Comparison of ENCODE assay signal across 14 cellular contexts in genomic region chr14:89629383-89629782, GRCh38.
DNase-seq lines count a peak whose midpoint lies in the region; ATAC-seq and TF ChIP-seq lines count a peak whose summit lies in the region.
"Had no signal": no experiment of that assay in that cellular context is flagged by ENCODE, and none has a peak within 500 bp of the region (broad histone marks: within the 10 kb centered on the region; RNA-seq: fewer than 3 reads in every experiment).

No MANE protein-coding gene starts in this region.

- no peak for DNase-seq in CD8-positive, alpha-beta T cell
- no peak for DNase-seq in activated naive CD4-positive, alpha-beta T cell treated with anti-CD3 and anti-CD28 coated beads, Interleukin-2, amount 50 U/mL, for 72 hours (ENCODE audit: low spot score in 2 of 2)
- no peak for DNase-seq in mesothelial cell of epicardium (ENCODE audit: low spot score in 2 of 2, unreplicated experiment in 2 of 2)
- DNase-seq in NCI-H2081 (lab: John Stamatoyannopoulos, UW), result no peak
- DNase-seq in NCI-H526 treated with DMSO at 0.1 percent for 48 hours (lab: John Stamatoyannopoulos, UW), result no peak
- DNase-seq: AML-193; effector memory CD4-positive, alpha-beta T cell; kidney glomerular epithelial cell; NCI-H524 treated with DMSO at 0.1 percent for 48 hours; stimulated activated CD4-positive, alpha-beta T cell treated with anti-CD3 and anti-CD28 coated beads, Interleukin-2, amount 100 ng/mL, for 48 hours had no signal

- no peak overlapping the region for H3K4me3 ChIP-seq in CD8-positive, alpha-beta T cell (ENCODE audit: low read depth, low read length)
- no peak overlapping the region for H3K4me3 ChIP-seq in HEK293 (ENCODE audit: low read depth, low read length)
- H3K4me3 ChIP-seq: hepatocyte, thoracic aorta had no signal

- no peak overlapping the region for H3K27ac Mint-ChIP-seq in CD8-positive, alpha-beta T cell
- H3K27ac Mint-ChIP-seq in activated naive CD4-positive, alpha-beta T cell treated with anti-CD3 and anti-CD28 coated beads, Interleukin-2, amount 50 U/mL, for 72 hours, result peak overlapping the region; percentile 62 to 88
- H3K27ac Mint-ChIP-seq in mesothelial cell of epicardium, result peak overlapping the region; percentile 78

- ATAC-seq in CD8-positive, alpha-beta T cell, result no peak
- no peak for ATAC-seq in activated naive CD4-positive, alpha-beta T cell treated with anti-CD3 and anti-CD28 coated beads, Interleukin-2, amount 50 U/mL, for 72 hours
- no peak for ATAC-seq in GM21717 (IDR thresholded peaks at IDR 0.05; ENCODE audit: unreplicated experiment)

- peaks cover 25% of the 10 kb centered on the region for H3K4me1 ChIP-seq in CD8-positive, alpha-beta T cell (ENCODE audit: insufficient read depth, low read length)
- 0 out of 2 replicates have a peak, but pooled peaks cover 4% of the 10 kb centered on the region for H3K4me1 ChIP-seq in HEK293 (ENCODE audit: control insufficient read depth, insufficient read depth, low read length)

- POLR2A ChIA-PET in CD8-positive, alpha-beta T cell (lab: Charles Lee), result interaction anchor here (0.6 kb wide), 1 partner anchor 412 kb away, joined by 4 read pairs; no protein-coding TSS in a partner anchor
- POLR2A ChIA-PET in HEK293 (lab: Yijun Ruan, JAX), result no interaction called here

- no peak overlapping the region for H3K27ac ChIP-seq in CD8-positive, alpha-beta T cell (ENCODE audit: low read depth, low read length)
- H3K27ac ChIP-seq in HEK293 (ENCODE audit: extremely low read depth, low read depth, low read length), result no peak overlapping the region
- H3K27ac ChIP-seq: hepatocyte, thoracic aorta had no signal

- peaks cover 46% of the 10 kb centered on the region for H3K4me1 Mint-ChIP-seq in CD8-positive, alpha-beta T cell (ENCODE audit: low read depth)
- H3K4me1 Mint-ChIP-seq in mesothelial cell of epicardium, result peaks cover 44% of the 10 kb centered on the region

- no peak for TF ChIP-seq CTCF in CD8-positive, alpha-beta T cell (IDR thresholded peaks at IDR 0.05)
- no peak for TF ChIP-seq CTCF in HEK293 (tag by site-specific recombination; IDR thresholded peaks at IDR 0.05)
- TF ChIP-seq CTCF in mesothelial cell of epicardium (IDR thresholded peaks at IDR 0.05; ENCODE audit: unreplicated experiment), result no peak

- H3K4me3 Mint-ChIP-seq in CD8-positive, alpha-beta T cell, result peak overlapping the region; percentile 19
- peak overlapping the region; percentile 5 for H3K4me3 Mint-ChIP-seq in mesothelial cell of epicardium

- H3K9me3 Mint-ChIP-seq in CD8-positive, alpha-beta T cell, result peaks cover 2% of the 10 kb centered on the region
- peaks cover 7 to 34% of the 10 kb centered on the region in 2 donors for H3K9me3 Mint-ChIP-seq in activated naive CD4-positive, alpha-beta T cell treated with anti-CD3 and anti-CD28 coated beads, Interleukin-2, amount 50 U/mL, for 72 hours
- peaks cover 3% of the 10 kb centered on the region for H3K9me3 Mint-ChIP-seq in mesothelial cell of epicardium

- H3K9me3 ChIP-seq in CD8-positive, alpha-beta T cell (ENCODE audit: low read length), result no peaks in the 10 kb centered on the region
- H3K9me3 ChIP-seq in HEK293 (ENCODE audit: control insufficient read depth, insufficient read depth, low read depth, low read length), result no peaks in the 10 kb centered on the region
- H3K9me3 ChIP-seq: thoracic aorta had no signal

- no peaks in the 10 kb centered on the region for H3K27me3 Mint-ChIP-seq in CD8-positive, alpha-beta T cell (ENCODE audit: low read depth)
- H3K27me3 Mint-ChIP-seq in mesothelial cell of epicardium (ENCODE audit: low read depth), result no peaks in the 10 kb centered on the region

- no peaks in the 10 kb centered on the region for H3K36me3 ChIP-seq in CD8-positive, alpha-beta T cell (ENCODE audit: insufficient read depth, low read length)
- no peaks in the 10 kb centered on the region for H3K36me3 ChIP-seq in HEK293 (ENCODE audit: control insufficient read depth in 2 of 2, insufficient read depth in 1 of 2, low read length in 2 of 2)
- H3K36me3 ChIP-seq: thoracic aorta had no signal

- no peaks in the 10 kb centered on the region for H3K27me3 ChIP-seq in CD8-positive, alpha-beta T cell (ENCODE audit: insufficient read depth, low read length)
- H3K27me3 ChIP-seq: hepatocyte had no signal

- no peaks in the 10 kb centered on the region for H3K36me3 Mint-ChIP-seq in CD8-positive, alpha-beta T cell
- H3K36me3 Mint-ChIP-seq in activated naive CD4-positive, alpha-beta T cell treated with anti-CD3 and anti-CD28 coated beads, Interleukin-2, amount 50 U/mL, for 72 hours, result peaks cover 9 to 73% of the 10 kb centered on the region in 2 donors
- no peaks in the 10 kb centered on the region for H3K36me3 Mint-ChIP-seq in mesothelial cell of epicardium

- intact Hi-C loops in CD8-positive, alpha-beta T cell (cut with DNase I, micrococcal nuclease), result no loop called here

- CTCF ChIA-PET in CD8-positive, alpha-beta T cell (lab: Charles Lee), result no interaction called here
- CTCF ChIA-PET in HEK293 (lab: Yijun Ruan, JAX), result interaction anchor here (0.7 kb wide), 1 partner anchor 13 kb away, joined by 3 read pairs; no protein-coding TSS in a partner anchor

TF ChIP-seq in HEK293, 187 proteins besides CTCF, POLR2A, EP300 and RAD21:
- TF ChIP-seq ZFHX2 (tag by site-specific recombination; conservative IDR thresholded peaks at IDR 0.05) (peak; percentile 43; the same call in 1 of the 2 replicates), ZNF184 (tag by site-specific recombination; IDR thresholded peaks at IDR 0.05) (no peak)
- TF ChIP-seq, protein P1, sequence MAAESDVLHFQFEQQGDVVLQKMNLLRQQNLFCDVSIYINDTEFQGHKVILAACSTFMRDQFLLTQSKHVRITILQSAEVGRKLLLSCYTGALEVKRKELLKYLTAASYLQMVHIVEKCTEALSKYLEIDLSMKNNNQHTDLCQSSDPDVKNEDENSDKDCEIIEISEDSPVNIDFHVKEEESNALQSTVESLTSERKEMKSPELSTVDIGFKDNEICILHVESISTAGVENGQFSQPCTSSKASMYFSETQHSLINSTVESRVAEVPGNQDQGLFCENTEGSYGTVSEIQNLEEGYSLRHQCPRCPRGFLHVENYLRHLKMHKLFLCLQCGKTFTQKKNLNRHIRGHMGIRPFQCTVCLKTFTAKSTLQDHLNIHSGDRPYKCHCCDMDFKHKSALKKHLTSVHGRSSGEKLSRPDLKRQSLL (tag by site-specific recombination; IDR thresholded peaks at IDR 0.05), result no peak
